In genomic region chr18:70366670-70367069, GRCh38 we compare ENCODE assay signal across 3 cellular contexts.
TF ChIP-seq lines count a peak whose summit lies in the region.

No MANE protein-coding gene starts in this region.

TF ChIP-seq in A549, 52 proteins besides CTCF, POLR2A, EP300 and RAD21 (continues in another document):
- TF ChIP-seq GATA3 (IDR thresholded peaks at IDR 0.05; ENCODE audit: borderline replicate concordance) (no peak), TFCP2L1 (CRISPR knock-in tag; IDR thresholded peaks at IDR 0.05) (no peak), BCL3 (IDR thresholded peaks at IDR 0.05) (no peak), MAFK (IDR thresholded peaks at IDR 0.05; ENCODE audit: partially characterized antibody) (no peak), ELK1 (IDR thresholded peaks at IDR 0.05; ENCODE audit: low read depth, low read length) (no peak), JUNB (IDR thresholded peaks at IDR 0.05) (no peak), REST (IDR thresholded peaks at IDR 0.05) (no peak), HMGXB4 (CRISPR knock-in tag; IDR thresholded peaks at IDR 0.05; ENCODE audit: borderline replicate concordance) (no peak), HEYL (CRISPR knock-in tag; IDR thresholded peaks at IDR 0.05) (no peak)

TF ChIP-seq in H1, 55 proteins besides CTCF, POLR2A, EP300 and RAD21:
- 0 out of 2 replicates have a peak, but pooled peaks have one; percentile 9 for TF ChIP-seq TEAD4 (IDR thresholded peaks at IDR 0.05; ENCODE audit: low read depth, low read length)
- TF ChIP-seq SAP30 (IDR thresholded peaks at IDR 0.05; ENCODE audit: insufficient read depth, insufficient replicate concordance, low read length): no peak

TF ChIP-seq in SK-N-SH treated with all-trans-retinoic acid at 6 μM for 48 hours, 23 proteins besides CTCF, POLR2A, EP300 and RAD21:
- no peak for TF ChIP-seq CSRNP3 (CRISPR knock-in tag; IDR thresholded peaks at IDR 0.05)
- TF ChIP-seq TCF4 (CRISPR knock-in tag; IDR thresholded peaks at IDR 0.05; ENCODE audit: borderline replicate concordance): no peak
- TF ChIP-seq PATZ1 (CRISPR knock-in tag; IDR thresholded peaks at IDR 0.05; ENCODE audit: borderline replicate concordance): no peak
- no peak for TF ChIP-seq RARB (CRISPR knock-in tag; IDR thresholded peaks at IDR 0.05)
- no peak for TF ChIP-seq BACH2 (CRISPR knock-in tag; IDR thresholded peaks at IDR 0.05; ENCODE audit: borderline replicate concordance)
- no peak for TF ChIP-seq GLIS3 (CRISPR knock-in tag; IDR thresholded peaks at IDR 0.05)
- TF ChIP-seq CSDC2 (CRISPR knock-in tag; IDR thresholded peaks at IDR 0.05): no peak
- TF ChIP-seq PPARA (CRISPR knock-in tag; IDR thresholded peaks at IDR 0.05; ENCODE audit: borderline replicate concordance): no peak
- TF ChIP-seq CREB5 (CRISPR knock-in tag; IDR thresholded peaks at IDR 0.05; ENCODE audit: low read depth): no peak
- TF ChIP-seq OSR1 (CRISPR knock-in tag; IDR thresholded peaks at IDR 0.05): no peak
- TF ChIP-seq TSHZ2 (CRISPR knock-in tag; IDR thresholded peaks at IDR 0.05): no peak
- no peak for TF ChIP-seq ISL1 (CRISPR knock-in tag; IDR thresholded peaks at IDR 0.05)
- TF ChIP-seq POU6F1 (CRISPR knock-in tag; IDR thresholded peaks at IDR 0.05; ENCODE audit: borderline replicate concordance, low read depth): no peak
- TF ChIP-seq ZC3H10 (CRISPR knock-in tag; IDR thresholded peaks at IDR 0.05): no peak
- TF ChIP-seq TOX (CRISPR knock-in tag; IDR thresholded peaks at IDR 0.05; ENCODE audit: borderline replicate concordance): no peak
- no peak for TF ChIP-seq ZFP30 (CRISPR knock-in tag; IDR thresholded peaks at IDR 0.05)
- TF ChIP-seq ZNF70 (CRISPR knock-in tag; IDR thresholded peaks at IDR 0.05): no peak
- TF ChIP-seq ZFP3 (CRISPR knock-in tag; IDR thresholded peaks at IDR 0.05): no peak
TF ChIP-seq in SK-N-SH treated with all-trans-retinoic acid at 6 μM for 48 hours: peak in this region for 0.
